In the genomic region with DNA sequence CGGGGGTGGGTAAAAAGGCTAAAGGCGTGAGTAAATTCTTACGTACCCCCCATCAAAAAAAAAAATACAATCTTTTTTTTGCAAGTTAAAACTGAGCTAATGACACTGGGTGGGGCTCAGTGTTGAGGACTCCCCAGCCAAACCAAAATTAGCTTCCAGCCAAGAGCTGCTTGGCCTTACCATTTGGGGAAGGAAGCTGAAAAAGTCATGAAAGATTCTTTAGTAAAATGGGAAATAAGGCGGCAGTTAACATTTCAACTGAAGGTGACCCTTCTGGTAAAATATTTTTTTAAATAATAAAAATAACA, we compare ENCODE assay signal across 9 cellular contexts. TPM values are rescaled to one million over a fixed set of nuclear protein-coding genes. Genes with fewer than 3 reads are reported as not detected.
DNase-seq lines count a peak whose midpoint lies in the region; ATAC-seq, FAIRE-seq and TF ChIP-seq lines count a peak whose summit lies in the region.
"Had no signal": no experiment of that assay in that cellular context is flagged by ENCODE, and none has a peak within 500 bp of the region (broad histone marks: within the 10 kb centered on the region; RNA-seq: fewer than 3 reads in every experiment).

No MANE protein-coding gene starts in this region.

- H3K79me2 ChIP-seq in KMS-11 (ENCODE audit: insufficient read depth, low read depth) (peaks cover 100% of the 10 kb centered on the region), astrocyte (ENCODE audit: insufficient read depth, low read length) (peaks cover 100% of the 10 kb centered on the region)

- no peaks in the 10 kb centered on the region for H3K9me3 Mint-ChIP-seq in astrocyte (ENCODE audit: unreplicated experiment)

- H3K4me1 Mint-ChIP-seq in astrocyte (ENCODE audit: low read depth, unreplicated experiment), result peaks cover 87% of the 10 kb centered on the region

- H4K20me1 ChIP-seq in KMS-11 (ENCODE audit: insufficient read depth) (peaks cover 38% of the 10 kb centered on the region), astrocyte (ENCODE audit: insufficient read depth, low read length) (peaks cover 88% of the 10 kb centered on the region)

- H3K27me3 Mint-ChIP-seq in astrocyte (ENCODE audit: low read depth, unreplicated experiment), result no peaks in the 10 kb centered on the region

- TSS peak; percentile 95 for BruUV-seq in A673 (replicated peaks; lab: Mats Ljungman, UMichigan)

- no peaks in the 10 kb centered on the region for H3K9me3 ChIP-seq in A673 (ENCODE audit: low read depth, low read length, poor library complexity, severe bottlenecking)
- no peaks in the 10 kb centered on the region for H3K9me3 ChIP-seq in astrocyte (ENCODE audit: insufficient read depth, low read depth, low read length)
- no peaks in the 10 kb centered on the region for H3K9me3 ChIP-seq in mesodermal cell (ENCODE audit: control insufficient read depth, low read length)

- H3K27ac ChIP-seq in A673 (ENCODE audit: low read depth, low read length, poor library complexity, severe bottlenecking) (peak overlapping the region; percentile 88), KMS-11 (peak overlapping the region; percentile 91), astrocyte (ENCODE audit: low read depth, low read length) (peak overlapping the region; percentile 90), mesodermal cell (ENCODE audit: low read depth, low read length, severe bottlenecking) (peak overlapping the region; percentile 66)

- H3K36me3 ChIP-seq in A673 (ENCODE audit: insufficient read depth, low read length, poor library complexity, severe bottlenecking) (no peaks in the 10 kb centered on the region), KMS-11 (ENCODE audit: insufficient read depth) (no peaks in the 10 kb centered on the region), astrocyte (ENCODE audit: insufficient read depth, low read length) (peaks cover 12% of the 10 kb centered on the region), mesodermal cell (ENCODE audit: control insufficient read depth, insufficient read depth, low read length) (peaks cover 89% of the 10 kb centered on the region)

- no peak for FAIRE-seq in astrocyte (lab: Jason Lieb, UNC)

- 100% methylated on average over 1 of the region's 4 CpGs; no CpG with 5 or more reads in 1 of the 2 experiments for WGBS in mesodermal cell (ENCODE audit: insufficient coverage in 2 of 2), 2 experiments

- H3K27me3 ChIP-seq in A673 (replicated peaks; ENCODE audit: insufficient read depth, low read depth, low read length, poor library complexity) (no peaks in the 10 kb centered on the region), KMS-11 (ENCODE audit: insufficient read depth, low read depth) (no peaks in the 10 kb centered on the region), astrocyte (ENCODE audit: insufficient read depth, low read length) (no peaks in the 10 kb centered on the region)

- CTCF ChIA-PET in A673 (lab: Charles Lee), result no interaction called here

- no peak overlapping the region for H2AFZ ChIP-seq in KMS-11 (ENCODE audit: low read depth)
- no peak overlapping the region for H2AFZ ChIP-seq in astrocyte (ENCODE audit: low read depth, low read length)

- H3K9ac ChIP-seq in KMS-11, result peak overlapping the region; percentile 59; the same call in 1 of the 2 replicates
- H3K9ac ChIP-seq in astrocyte (ENCODE audit: low read length), result peak overlapping the region; percentile 36

- DNase-seq in A673 (ENCODE audit: low spot score), result no peak
- DNase-seq in astrocyte (ENCODE audit: low read depth), result no peak
- no peak for DNase-seq in NCI-H1092 treated with DMSO at 0.1 percent for 48 hours (lab: John Stamatoyannopoulos, UW)
- DNase-seq in SW 1271 (lab: John Stamatoyannopoulos, UW), result no peak
- DNase-seq: NCI-H2081 treated with DMSO at 0.1 percent for 48 hours had no signal

- H3K27ac Mint-ChIP-seq in astrocyte (ENCODE audit: unreplicated experiment), result peak overlapping the region; percentile 91

- H3K4me2 ChIP-seq in KMS-11 (peak overlapping the region; percentile 99), astrocyte (ENCODE audit: low read length) (peak overlapping the region; percentile 73)

- H3K4me3 Mint-ChIP-seq in astrocyte (ENCODE audit: unreplicated experiment), result no peak overlapping the region

- no peak for TF ChIP-seq CTCF in A673 (conservative IDR thresholded peaks at IDR 0.05; ENCODE audit: low read depth, low read length)
- no peak for TF ChIP-seq CTCF in KMS-11 (conservative IDR thresholded peaks at IDR 0.05; ENCODE audit: low read depth, low read length)
- TF ChIP-seq CTCF in astrocyte (IDR thresholded peaks at IDR 0.05; ENCODE audit: insufficient read depth, low read depth, low read length), result no peak

- intact Hi-C loops in A673 (cut with micrococcal nuclease; ENCODE audit: unreplicated experiment), result no loop called here

- peaks cover 85% of the 10 kb centered on the region for H3K4me1 ChIP-seq in A673 (ENCODE audit: insufficient read depth, low read length, poor library complexity, severe bottlenecking)
- peaks cover 97% of the 10 kb centered on the region for H3K4me1 ChIP-seq in KMS-11 (ENCODE audit: low read depth, poor library complexity, severe bottlenecking)
- H3K4me1 ChIP-seq in astrocyte (ENCODE audit: insufficient read depth, low read length), result peaks cover 87% of the 10 kb centered on the region
- H3K4me1 ChIP-seq in mesodermal cell (ENCODE audit: control insufficient read depth, insufficient read depth, low read length, poor library complexity, severe bottlenecking), result peaks cover 93% of the 10 kb centered on the region

- no peak overlapping the region for H3K4me3 ChIP-seq in A673 (ENCODE audit: low read depth, low read length, poor library complexity, severe bottlenecking)
- no peak overlapping the region for H3K4me3 ChIP-seq in KMS-11 (IDR thresholded peaks at IDR 0.05; ENCODE audit: insufficient read depth, low read depth, low read length)
- H3K4me3 ChIP-seq in astrocyte (ENCODE audit: insufficient read depth, low read depth, low read length), result no peak overlapping the region
- no peak overlapping the region for H3K4me3 ChIP-seq in mesodermal cell (ENCODE audit: extremely low read depth, insufficient read depth, low read length, poor library complexity, severe bottlenecking)

- peaks cover 24% of the 10 kb centered on the region for H3K36me3 Mint-ChIP-seq in astrocyte (ENCODE audit: low read depth, unreplicated experiment)

- no peak for ATAC-seq in HG02610 (IDR thresholded peaks at IDR 0.05; ENCODE audit: unreplicated experiment)
- ATAC-seq in HG02798 (IDR thresholded peaks at IDR 0.05; ENCODE audit: poor library complexity, unreplicated experiment), result no peak

- POLR2A ChIA-PET in A673 (lab: Charles Lee; ENCODE audit: low non-redundant PET), result interaction anchor here (0.6 kb wide), 1 partner anchor 12 kb away, joined by 3 read pairs; no protein-coding TSS in a partner anchor

RNA-seq across cellular contexts. Expression of gene SMAD7, which starts 16.4 kb away (rescaled TPM):
- total RNA-seq in A673 (2021), result 11.4 and 12.0 TPM in 2 replicates
- 62.9 and 76.2 TPM in 2 replicates for total RNA-seq in astrocyte
- 45.1 TPM for polyA plus RNA-seq in mesodermal cell (2013, experiment 1 of 2)
- polyA plus RNA-seq in mesodermal cell (2013, experiment 2 of 2), result 42.8 TPM
